ENCODE assay signal across 25 cellular contexts in the genomic region with DNA sequence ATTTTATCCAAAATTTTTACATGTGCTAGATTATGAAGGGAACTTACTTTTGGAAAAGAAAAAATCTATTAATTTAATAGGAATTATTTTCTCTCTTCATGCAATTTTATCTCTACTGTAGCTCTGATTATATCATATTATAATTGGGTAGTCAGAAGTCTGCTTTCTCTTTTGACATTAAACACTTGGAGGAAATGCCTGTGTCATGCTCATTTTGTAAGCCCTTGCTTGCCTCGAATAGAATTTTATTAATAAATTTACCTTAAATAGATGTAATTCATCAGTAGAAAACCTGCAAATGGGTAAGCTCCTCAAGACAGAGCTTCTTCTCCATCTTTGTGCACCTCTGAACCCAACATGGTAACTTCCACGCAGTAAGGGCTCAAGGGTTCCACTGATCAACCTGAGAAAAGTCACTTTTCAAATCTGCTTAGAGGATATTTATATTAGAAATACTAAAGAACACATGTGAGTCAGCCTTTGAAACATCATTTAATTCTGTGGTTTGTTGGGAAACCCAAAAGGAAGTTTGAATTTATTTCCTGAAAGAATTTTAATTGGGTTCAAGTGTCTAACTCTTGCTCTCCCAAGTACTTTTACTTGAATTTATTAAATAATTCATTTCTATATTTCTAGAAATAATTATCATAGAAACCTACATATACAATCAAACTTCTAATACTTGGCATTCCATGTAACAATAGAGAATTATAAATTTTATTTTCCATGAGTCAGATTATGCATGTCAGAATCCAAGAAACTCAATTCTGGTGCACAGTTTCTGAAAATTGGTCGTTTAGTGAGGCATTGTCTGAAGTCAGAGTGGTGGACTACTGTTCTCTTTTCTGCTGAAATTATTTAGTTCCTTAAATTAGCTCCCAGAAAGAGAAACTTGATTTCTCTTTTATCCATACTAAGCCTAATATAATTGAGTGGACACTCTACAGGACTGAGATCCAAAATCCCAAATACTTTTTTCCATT.
DNase-seq lines count a peak whose midpoint lies in the region; TF ChIP-seq lines count a peak whose summit lies in the region.
"Had no signal": no experiment of that assay in that cellular context is flagged by ENCODE, and none has a peak within 500 bp of the region (broad histone marks: within the 10 kb centered on the region; RNA-seq: fewer than 3 reads in every experiment).

No MANE protein-coding gene starts in this region.

- H3K4me3 Mint-ChIP-seq in MCF 10A (ENCODE audit: unreplicated experiment): no peak overlapping the region
- no peak overlapping the region for H3K4me3 Mint-ChIP-seq in activated T-helper 1 cell treated with anti-CD3 and anti-CD28 coated beads, Interleukin-12 subunit alpha, Interleukin-12 subunit beta, Interleukin-2, Interleukin-4 antibody, amounts not matched to agents 30 ng/mL and 10 ng/mL and 1 ng/mL, durations not matched to agents 14 hours and 24 hours and 36 hours
- H3K4me3 Mint-ChIP-seq: activated CD4-positive, alpha-beta T cell treated with anti-CD3 and anti-CD28 coated beads, Interleukin-2, amount 10 ng/mL, durations not matched to agents 24 days and 14 days; CD14-positive monocyte; IgD-negative memory B cell; memory B cell; natural killer cell; stimulated activated naive CD8-positive, alpha-beta T cell treated with anti-CD3 and anti-CD28 coated beads, Interleukin-15, amount 100 ng/mL, for 72 hours; type B pancreatic cell had no signal

- peak; percentile 42 for DNase-seq in MCF 10A (ENCODE audit: unreplicated experiment)
- no peak for DNase-seq in breast epithelium (ENCODE audit: low spot score in 2 of 2)
- DNase-seq in adipocyte (ENCODE audit: low read depth): peak; percentile 67
- peak; percentile 71 for DNase-seq in fibroblast of peridontal ligament (ENCODE audit: extremely low read depth)
- DNase-seq in activated T-helper 1 cell treated with anti-CD3 and anti-CD28 coated beads, Interleukin-12 subunit alpha, Interleukin-12 subunit beta, Interleukin-2, Interleukin-4 antibody, amounts not matched to agents 30 ng/mL and 10 ng/mL and 1 ng/mL, durations not matched to agents 14 hours and 24 hours and 36 hours (ENCODE audit: low spot score): no peak
- no peak for DNase-seq in NCI-H526 treated with DMSO at 0.1 percent for 48 hours (lab: John Stamatoyannopoulos, UW)
- no peak for DNase-seq in NCI-H2227 treated with DMSO at 0.1 percent for 48 hours (lab: John Stamatoyannopoulos, UW)
- DNase-seq in RKO (ENCODE audit: low spot score): no peak
- DNase-seq: 8988T; activated CD4-positive, alpha-beta T cell treated with anti-CD3 and anti-CD28 coated beads, Interleukin-2, amount 10 ng/mL, durations not matched to agents 24 days and 14 days; activated gamma-delta T cell treated with Interleukin-2 at 50 U/mL for 16 hours; amygdala; gastrocnemius medialis; GDM1; natural killer cell; NCI-H187; NCI-H226; Peyer's patch; sigmoid colon; stimulated activated naive CD8-positive, alpha-beta T cell treated with anti-CD3 and anti-CD28 coated beads, Interleukin-15, amount 100 ng/mL, for 72 hours had no signal

- H3K36me3 ChIP-seq in breast epithelium (no peaks in the 10 kb centered on the region), adipocyte (ENCODE audit: control insufficient read depth, insufficient read depth, low read length, severe bottlenecking) (no peaks in the 10 kb centered on the region)
- H3K36me3 ChIP-seq: gastrocnemius medialis, HAP-1, Peyer's patch, sigmoid colon had no signal

- H3K4me1 ChIP-seq in breast epithelium (no peaks in the 10 kb centered on the region), adipocyte (ENCODE audit: control insufficient read depth, insufficient read depth, low read length) (peaks cover 12% of the 10 kb centered on the region)
- H3K4me1 ChIP-seq: HAP-1, Peyer's patch, sigmoid colon had no signal

- intact Hi-C loops in MCF 10A (cut with micrococcal nuclease): no loop called here
- intact Hi-C loops in breast epithelium (cut with DNase I; ENCODE audit: low total_unique reads): no loop called here
- intact Hi-C loops in activated T-helper 1 cell treated with anti-CD3 and anti-CD28 coated beads, Interleukin-12 subunit alpha, Interleukin-12 subunit beta, Interleukin-2, Interleukin-4 antibody, amounts not matched to agents 30 ng/mL and 10 ng/mL and 1 ng/mL, durations not matched to agents 14 hours and 24 hours and 36 hours (cut with micrococcal nuclease): no loop called here

- POLR2A ChIA-PET in MCF 10A (lab: Yijun Ruan, JAX): interaction anchor here (0.6 to 0.8 kb wide), 3 partner anchors 20 to 175 kb away, joined by 3 read pairs; no protein-coding TSS in a partner anchor

- no peak overlapping the region for H3K27ac ChIP-seq in breast epithelium
- H3K27ac ChIP-seq: gastrocnemius medialis, Peyer's patch, sigmoid colon had no signal

- H3K27me3 ChIP-seq in breast epithelium: no peaks in the 10 kb centered on the region
- H3K27me3 ChIP-seq in adipocyte (replicated peaks; ENCODE audit: control insufficient read depth, insufficient read depth, low read length): no peaks in the 10 kb centered on the region
- H3K27me3 ChIP-seq: gastrocnemius medialis, Peyer's patch, sigmoid colon had no signal

- no peaks in the 10 kb centered on the region for H3K9me3 Mint-ChIP-seq in MCF 10A (ENCODE audit: unreplicated experiment)
- H3K9me3 Mint-ChIP-seq in activated T-helper 1 cell treated with anti-CD3 and anti-CD28 coated beads, Interleukin-12 subunit alpha, Interleukin-12 subunit beta, Interleukin-2, Interleukin-4 antibody, amounts not matched to agents 30 ng/mL and 10 ng/mL and 1 ng/mL, durations not matched to agents 14 hours and 24 hours and 36 hours: no peaks in the 10 kb centered on the region
- H3K9me3 Mint-ChIP-seq: activated CD4-positive, alpha-beta T cell treated with anti-CD3 and anti-CD28 coated beads, Interleukin-2, amount 10 ng/mL, durations not matched to agents 24 days and 14 days; IgD-negative memory B cell; memory B cell; natural killer cell; stimulated activated naive CD8-positive, alpha-beta T cell treated with anti-CD3 and anti-CD28 coated beads, Interleukin-15, amount 100 ng/mL, for 72 hours; type B pancreatic cell had no signal

- H3K4me1 Mint-ChIP-seq in MCF 10A (ENCODE audit: insufficient read depth, unreplicated experiment): peaks cover 20% of the 10 kb centered on the region
- H3K4me1 Mint-ChIP-seq in activated T-helper 1 cell treated with anti-CD3 and anti-CD28 coated beads, Interleukin-12 subunit alpha, Interleukin-12 subunit beta, Interleukin-2, Interleukin-4 antibody, amounts not matched to agents 30 ng/mL and 10 ng/mL and 1 ng/mL, durations not matched to agents 14 hours and 24 hours and 36 hours (ENCODE audit: low read depth): no peaks in the 10 kb centered on the region
- H3K4me1 Mint-ChIP-seq: IgD-negative memory B cell; memory B cell; natural killer cell; stimulated activated naive CD8-positive, alpha-beta T cell treated with anti-CD3 and anti-CD28 coated beads, Interleukin-15, amount 100 ng/mL, for 72 hours had no signal

- CTCF ChIA-PET in MCF 10A (lab: Yijun Ruan, JAX): interaction anchor here (0.6 to 0.9 kb wide), 4 partner anchors 26 to 513 kb away, joined by 3 read pairs; no protein-coding TSS in a partner anchor

- H3K9me3 ChIP-seq in breast epithelium (no peaks in the 10 kb centered on the region), adipocyte (ENCODE audit: control insufficient read depth, low read length) (no peaks in the 10 kb centered on the region)
- H3K9me3 ChIP-seq: gastrocnemius medialis, HAP-1, Peyer's patch, sigmoid colon had no signal

- H3K27ac Mint-ChIP-seq in MCF 10A (ENCODE audit: low read depth, unreplicated experiment): no peak overlapping the region
- H3K27ac Mint-ChIP-seq in activated T-helper 1 cell treated with anti-CD3 and anti-CD28 coated beads, Interleukin-12 subunit alpha, Interleukin-12 subunit beta, Interleukin-2, Interleukin-4 antibody, amounts not matched to agents 30 ng/mL and 10 ng/mL and 1 ng/mL, durations not matched to agents 14 hours and 24 hours and 36 hours: no peak overlapping the region
- H3K27ac Mint-ChIP-seq: activated CD4-positive, alpha-beta T cell treated with anti-CD3 and anti-CD28 coated beads, Interleukin-2, amount 10 ng/mL, durations not matched to agents 24 days and 14 days; IgD-negative memory B cell; memory B cell; natural killer cell; stimulated activated naive CD8-positive, alpha-beta T cell treated with anti-CD3 and anti-CD28 coated beads, Interleukin-15, amount 100 ng/mL, for 72 hours; type B pancreatic cell had no signal

- H3K9ac ChIP-seq in adipocyte (ENCODE audit: low read length): no peak overlapping the region

- no TSS peak for BruUV-seq in MCF 10A (replicated peaks; lab: Mats Ljungman, UMichigan)

- TF ChIP-seq POLR2A in breast epithelium (IDR thresholded peaks at IDR 0.05): no peak

- TF ChIP-seq CTCF in MCF 10A (IDR thresholded peaks at IDR 0.05; ENCODE audit: unreplicated experiment) (no peak), breast epithelium (IDR thresholded peaks at IDR 0.05) (no peak)

- H3K4me3 ChIP-seq in breast epithelium: no peak overlapping the region
- no peak overlapping the region for H3K4me3 ChIP-seq in adipocyte (ENCODE audit: low read length)
- H3K4me3 ChIP-seq: gastrocnemius medialis, HAP-1, Peyer's patch, sigmoid colon had no signal

- H3K36me3 Mint-ChIP-seq in MCF 10A (ENCODE audit: insufficient read depth, unreplicated experiment): no peaks in the 10 kb centered on the region
- H3K36me3 Mint-ChIP-seq in activated T-helper 1 cell treated with anti-CD3 and anti-CD28 coated beads, Interleukin-12 subunit alpha, Interleukin-12 subunit beta, Interleukin-2, Interleukin-4 antibody, amounts not matched to agents 30 ng/mL and 10 ng/mL and 1 ng/mL, durations not matched to agents 14 hours and 24 hours and 36 hours (ENCODE audit: low read depth): no peaks in the 10 kb centered on the region
- H3K36me3 Mint-ChIP-seq: CD14-positive monocyte, IgD-negative memory B cell, memory B cell, natural killer cell, type B pancreatic cell had no signal

- no peaks in the 10 kb centered on the region for H3K27me3 Mint-ChIP-seq in MCF 10A (ENCODE audit: insufficient read depth, unreplicated experiment)
- H3K27me3 Mint-ChIP-seq in activated T-helper 1 cell treated with anti-CD3 and anti-CD28 coated beads, Interleukin-12 subunit alpha, Interleukin-12 subunit beta, Interleukin-2, Interleukin-4 antibody, amounts not matched to agents 30 ng/mL and 10 ng/mL and 1 ng/mL, durations not matched to agents 14 hours and 24 hours and 36 hours (ENCODE audit: insufficient read depth): peaks cover 8% of the 10 kb centered on the region
- H3K27me3 Mint-ChIP-seq: IgD-negative memory B cell, memory B cell had no signal

Comparison
In these comparisons a context has a peak if more than half of its experiments do, and no peak if none do; other contexts are left out.
1. DNase-seq: peak in MCF 10A (single experiment), adipocyte (single experiment) and fibroblast of peridontal ligament (single experiment); none in breast epithelium (0 of 2), activated T-helper 1 cell treated with anti-CD3 and anti-CD28 coated beads, Interleukin-12 subunit alpha, Interleukin-12 subunit beta, Interleukin-2, Interleukin-4 antibody, amounts not matched to agents 30 ng/mL and 10 ng/mL and 1 ng/mL, durations not matched to agents 14 hours and 24 hours and 36 hours (single experiment), NCI-H526 treated with DMSO at 0.1 percent for 48 hours (single experiment), NCI-H2227 treated with DMSO at 0.1 percent for 48 hours (single experiment) and RKO (single experiment).